29 cellular contexts compared by ENCODE assay signal in the genomic region with DNA sequence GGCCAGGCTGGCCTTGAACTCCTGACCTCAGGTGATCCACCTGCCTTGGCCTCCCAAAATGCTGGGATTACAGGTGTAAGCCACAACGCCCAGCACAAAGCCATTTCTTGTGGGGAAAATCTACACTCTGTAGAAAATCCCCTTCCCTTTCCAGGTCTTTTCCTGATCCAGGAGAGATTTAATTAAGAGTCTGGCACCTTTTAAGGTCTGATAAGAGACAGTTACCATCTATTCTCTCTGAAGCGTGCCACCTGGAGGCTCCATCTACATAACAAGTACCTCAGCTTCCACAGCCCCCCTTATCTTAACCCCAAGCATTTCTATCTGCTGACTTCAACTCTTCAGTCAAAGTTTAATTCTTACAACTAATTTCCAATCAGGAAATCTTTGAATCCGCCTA.
"Had no signal": no experiment of that assay in that cellular context is flagged by ENCODE, and none has a peak within 500 bp of the region (broad histone marks: within the 10 kb centered on the region; RNA-seq: fewer than 3 reads in every experiment).

No MANE protein-coding gene starts in this region.

- H3K9me3 ChIP-seq: ovary, testis, thyroid gland, vagina had no signal

- H3K36me3 ChIP-seq: left lung, lower lobe of right lung, ovary, right atrium auricular region, right lobe of liver, stomach, thyroid gland, transverse colon, upper lobe of left lung, vagina had no signal

- DNase-seq: immature natural killer cell; kidney; left colon; left lung; lower lobe of right lung; mammary epithelial cell; mesenchymal stem cell; naive B cell; natural killer cell; ovary; right lobe of liver; stimulated activated CD4-positive, alpha-beta T cell treated with anti-CD3 and anti-CD28 coated beads, Interleukin-1b, Interleukin-23, amount 100 ng/mL, for 48 hours; stimulated activated CD4-positive, alpha-beta T cell treated with anti-CD3 and anti-CD28 coated beads, Interleukin-2, amount 100 ng/mL, for 48 hours; stimulated activated CD4-positive, alpha-beta T cell treated with anti-CD3 and anti-CD28 coated beads, Interleukin-4, amount 100 ng/mL, for 4 hours; stimulated activated CD8-positive, alpha-beta memory T cell treated with anti-CD3 and anti-CD28 coated beads, Interleukin-4, amount 100 ng/mL, for 48 hours; stimulated activated naive CD8-positive, alpha-beta T cell treated with anti-CD3 and anti-CD28 coated beads, Interleukin-15, Interleukin-2, amounts not matched to agents 100 U/mL and 50 U/mL, for 24 hours; stomach; testis; thyroid gland; transverse colon; upper lobe of left lung had no signal

- H3K4me2 ChIP-seq: hepatocyte, smooth muscle cell had no signal

- H3K27me3 ChIP-seq: hepatocyte, left lung, ovary, right atrium auricular region, right lobe of liver, stomach, testis, thyroid gland, transverse colon, upper lobe of left lung, vagina had no signal

- H2AFZ ChIP-seq: hepatocyte had no signal

- H3K4me1 Mint-ChIP-seq: naive B cell; stimulated activated memory B cell treated with anti-CD40 and anti-IgM and Interleukin-4, amounts not matched to agents 10 μg/mL and 1 μg/mL and 100 μg/mL, for 72 hours had no signal

- H3K27ac ChIP-seq: hepatocyte, left lung, lower lobe of right lung, ovary, right atrium auricular region, right lobe of liver, stomach, testis, thyroid gland, transverse colon, upper lobe of left lung, vagina had no signal

- H3K27ac Mint-ChIP-seq: immature natural killer cell; mesothelial cell of epicardium; naive B cell; natural killer cell; progenitor cell of endocrine pancreas; stimulated activated memory B cell treated with anti-CD40 and anti-IgM and Interleukin-4, amounts not matched to agents 10 μg/mL and 1 μg/mL and 100 μg/mL, for 72 hours had no signal

- H3K4me3 ChIP-seq: hepatocyte, left lung, lower lobe of right lung, ovary, right atrium auricular region, right lobe of liver, smooth muscle cell, stomach, testis, thyroid gland, transverse colon, upper lobe of left lung, vagina had no signal

- H3K79me2 ChIP-seq: hepatocyte had no signal

- ATAC-seq: left colon; left lung; lower lobe of right lung; natural killer cell; right lobe of liver; stimulated activated memory B cell treated with anti-CD40 and anti-IgM and Interleukin-4, amounts not matched to agents 10 μg/mL and 1 μg/mL and 100 μg/mL, for 72 hours; stimulated activated naive CD8-positive, alpha-beta T cell treated with anti-CD3 and anti-CD28 coated beads, Interleukin-15, Interleukin-2, amounts not matched to agents 100 U/mL and 50 U/mL, for 24 hours had no signal

- H3K27me3 Mint-ChIP-seq: progenitor cell of endocrine pancreas; stimulated activated memory B cell treated with anti-CD40 and anti-IgM and Interleukin-4, amounts not matched to agents 10 μg/mL and 1 μg/mL and 100 μg/mL, for 72 hours had no signal

- FAIRE-seq: islet of Langerhans, kidney had no signal

- H3K4me1 ChIP-seq: left lung, lower lobe of right lung, right atrium auricular region, right lobe of liver, stomach, testis, thyroid gland, transverse colon, upper lobe of left lung, vagina had no signal

- H3K4me3 Mint-ChIP-seq: immature natural killer cell; mesothelial cell of epicardium; naive B cell; natural killer cell; stimulated activated memory B cell treated with anti-CD40 and anti-IgM and Interleukin-4, amounts not matched to agents 10 μg/mL and 1 μg/mL and 100 μg/mL, for 72 hours had no signal

- H3K36me3 Mint-ChIP-seq: stimulated activated memory B cell treated with anti-CD40 and anti-IgM and Interleukin-4, amounts not matched to agents 10 μg/mL and 1 μg/mL and 100 μg/mL, for 72 hours had no signal
